Comparison of ENCODE assay signal across 1 cellular context in genomic region chr1:27602510-27603319, GRCh38.
TF ChIP-seq lines count a peak whose summit lies in the region.

No MANE protein-coding gene starts in this region.

TF ChIP-seq in K562, 482 proteins besides CTCF, POLR2A, EP300 and RAD21 (continued from another document):
- no peak for TF ChIP-seq ID3 (CRISPR knock-in tag; IDR thresholded peaks at IDR 0.05)
- no peak for TF ChIP-seq ID3 (tag; IDR thresholded peaks at IDR 0.05)
- no peak for TF ChIP-seq RBBP5 (IDR thresholded peaks at IDR 0.05; ENCODE audit: borderline replicate concordance, insufficient read depth, low read length, poor library complexity, severe bottlenecking)
- TF ChIP-seq PKNOX1 (IDR thresholded peaks at IDR 0.05) = peak; percentile 87
- TF ChIP-seq PCBP1 (IDR thresholded peaks at IDR 0.05; ENCODE audit: low read depth, low read length, poor library complexity, severe bottlenecking) = peak; percentile 97
- no peak for TF ChIP-seq SRSF1 (IDR thresholded peaks at IDR 0.05; ENCODE audit: low read depth, low read length)
- TF ChIP-seq HOXB6 (CRISPR knock-in tag; IDR thresholded peaks at IDR 0.05; ENCODE audit: borderline replicate concordance) = no peak
- no peak for TF ChIP-seq SMAD4 (CRISPR knock-in tag; conservative IDR thresholded peaks at IDR 0.05)
- no peak for TF ChIP-seq ATF6 (CRISPR knock-in tag; IDR thresholded peaks at IDR 0.05)
- peak; percentile 39; the same call in 1 of the 2 replicates for TF ChIP-seq RBFOX2 (IDR thresholded peaks at IDR 0.05; ENCODE audit: low read depth, low read length)
- peak in 1 of 2 experiments; percentile 95; a peak in 2 of 4 replicates for TF ChIP-seq KDM1A (IDR thresholded peaks at IDR 0.05)
- no peak for TF ChIP-seq ZNF354B (CRISPR knock-in tag; IDR thresholded peaks at IDR 0.05)
- TF ChIP-seq ZBTB33 (CRISPR knock-in tag; IDR thresholded peaks at IDR 0.05) = no peak
- no peak for TF ChIP-seq ZNF764 (CRISPR knock-in tag; IDR thresholded peaks at IDR 0.05; ENCODE audit: low read depth)
- no peak for TF ChIP-seq MCM5 (IDR thresholded peaks at IDR 0.05; ENCODE audit: low read depth)
- peak in 1 of 2 experiments; percentile 34; a peak in 1 of 4 replicates for TF ChIP-seq UBTF (IDR thresholded peaks at IDR 0.05; ENCODE audit: borderline replicate concordance in 1 of 2, low read depth in 2 of 2, low read length in 2 of 2)
